Comparison of ENCODE assay signal across 12 cellular contexts in the genomic region with DNA sequence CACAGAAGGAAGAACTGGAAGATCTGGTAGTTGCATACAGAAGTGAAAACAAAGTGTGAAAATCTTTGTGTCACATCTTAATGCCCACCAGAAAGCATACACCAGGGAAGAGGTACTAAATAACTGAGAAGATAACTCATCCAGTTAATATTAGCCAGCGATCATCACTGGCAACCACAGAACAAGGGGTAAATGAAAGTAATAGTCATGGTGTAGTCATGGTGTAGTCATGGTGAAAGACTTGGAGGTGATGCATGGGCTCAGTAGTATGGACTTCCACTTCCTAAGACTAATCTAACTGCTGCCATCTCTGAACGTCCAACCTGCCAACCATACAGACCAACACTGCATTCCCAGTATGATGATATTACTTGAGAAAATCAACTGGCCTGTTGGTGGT.
DNase-seq lines count a peak whose midpoint lies in the region; ATAC-seq, FAIRE-seq and TF ChIP-seq lines count a peak whose summit lies in the region.
"Had no signal": no experiment of that assay in that cellular context is flagged by ENCODE, and none has a peak within 500 bp of the region (broad histone marks: within the 10 kb centered on the region; RNA-seq: fewer than 3 reads in every experiment).

No MANE protein-coding gene starts in this region.

- no peak overlapping the region for H4K5ac ChIP-seq in IMR-90 (ENCODE audit: low read depth, low read length)

- TF ChIP-seq CTCF in IMR-90 (conservative IDR thresholded peaks at IDR 0.05; ENCODE audit: low read depth, low read length), result no peak
- TF ChIP-seq CTCF in keratinocyte (optimal IDR thresholded peaks at IDR 0.05 in 1 of 3, IDR thresholded peaks at IDR 0.05 in 1 of 3, conservative IDR thresholded peaks at IDR 0.05 in 1 of 3; ENCODE audit: extremely low read depth in 1 of 3, insufficient read depth in 2 of 3, low read length in 3 of 3), result no peak
- TF ChIP-seq CTCF in nephron progenitor cell (IDR thresholded peaks at IDR 0.05), result no peak

- WGBS in IMR-90 (ENCODE audit: extremely low coverage in 2 of 2, insufficient read length in 1 of 2), 2 experiments, result no CpG with 5 or more reads among the region's 2 CpGs

- H3K27ac Mint-ChIP-seq in nephron progenitor cell, result no peak overlapping the region
- no peak overlapping the region for H3K27ac Mint-ChIP-seq in effector memory CD8-positive, alpha-beta T cell
- H3K27ac Mint-ChIP-seq: activated naive CD8-positive, alpha-beta T cell had no signal

- H3K4me2 ChIP-seq in IMR-90 (ENCODE audit: low read depth, low read length), result no peak overlapping the region
- H3K4me2 ChIP-seq in keratinocyte (ENCODE audit: control insufficient read depth, extremely low read depth, insufficient read depth, low read depth, low read length), result no peak overlapping the region

- H2BK15ac ChIP-seq in IMR-90 (ENCODE audit: low read depth, low read length), result no peak overlapping the region

- no peak overlapping the region for H3K4me3 Mint-ChIP-seq in nephron progenitor cell
- H3K4me3 Mint-ChIP-seq in effector memory CD8-positive, alpha-beta T cell, result no peak overlapping the region
- H3K4me3 Mint-ChIP-seq: activated naive CD8-positive, alpha-beta T cell had no signal

- FAIRE-seq in keratinocyte (lab: Jason Lieb, UNC), result peak; percentile 9

- H2AFZ ChIP-seq in IMR-90 (replicated peaks; ENCODE audit: low read length, poor library complexity), result no peak overlapping the region
- H2AFZ ChIP-seq in keratinocyte (ENCODE audit: control insufficient read depth, low read length), result no peak overlapping the region

- H3K36me3 ChIP-seq in IMR-90 (ENCODE audit: control insufficient read depth, insufficient read depth, low read length) (no peaks in the 10 kb centered on the region), keratinocyte (ENCODE audit: control insufficient read depth in 2 of 2, extremely low read depth in 1 of 2, insufficient read depth in 2 of 2, low read length in 2 of 2) (no peaks in the 10 kb centered on the region)
- H3K36me3 ChIP-seq: Peyer's patch had no signal

- TF ChIP-seq RAD21 in IMR-90 (IDR thresholded peaks at IDR 0.05; ENCODE audit: low read length), result no peak

- no peak for TF ChIP-seq POLR2A in IMR-90 (IDR thresholded peaks at IDR 0.05; ENCODE audit: low read depth, low read length)

- DNase-seq in HCEC 1CT (peak; percentile 65), IMR-90 (peak; percentile 53), keratinocyte (ENCODE audit: low read depth, low spot score) (no peak), nephron progenitor cell (no peak), DMS153 treated with DMSO at 0.1 percent for 48 hours (lab: John Stamatoyannopoulos, UW; ENCODE audit: unreplicated experiment) (no peak), iPS-NIHi7 (ENCODE audit: extremely low spot score) (no peak)
- no peak for DNase-seq in effector memory CD8-positive, alpha-beta T cell
- DNase-seq: naive B cell, Peyer's patch, T-helper 9 cell had no signal

- H2AK9ac ChIP-seq in IMR-90 (replicated peaks; ENCODE audit: low read depth, low read length, poor library complexity), result no peak overlapping the region

- H3K27me3 ChIP-seq in IMR-90 (ENCODE audit: control insufficient read depth, insufficient read depth, low read length) (no peaks in the 10 kb centered on the region; the same call in 1 of the 2 replicates), keratinocyte (ENCODE audit: control insufficient read depth, extremely low read depth, insufficient read depth, low read length) (no peaks in the 10 kb centered on the region)
- H3K27me3 ChIP-seq: Peyer's patch had no signal

- H3K9me3 ChIP-seq in IMR-90 (ENCODE audit: control insufficient read depth, insufficient read depth, low read length), result no peaks in the 10 kb centered on the region
- no peaks in the 10 kb centered on the region for H3K9me3 ChIP-seq in keratinocyte (ENCODE audit: control insufficient read depth, low read depth, low read length)
- H3K9me3 ChIP-seq: Peyer's patch had no signal

- no peak overlapping the region for H4K8ac ChIP-seq in IMR-90 (ENCODE audit: low read depth in 2 of 2, low read length in 2 of 2)

- no peak overlapping the region for H3K27ac ChIP-seq in IMR-90 (ENCODE audit: insufficient read depth, low read length)
- H3K27ac ChIP-seq in keratinocyte (ENCODE audit: control insufficient read depth, insufficient read depth, low read length), result no peak overlapping the region
- H3K27ac ChIP-seq: Peyer's patch had no signal

- no peak overlapping the region for H2BK20ac ChIP-seq in IMR-90 (ENCODE audit: low read depth, low read length)

- no peaks in the 10 kb centered on the region for H3K79me1 ChIP-seq in IMR-90 (ENCODE audit: low read depth in 1 of 2, low read length in 2 of 2)

- H3K4me1 ChIP-seq in IMR-90 (ENCODE audit: control insufficient read depth, insufficient read depth, low read length) (peaks cover 7% of the 10 kb centered on the region), keratinocyte (ENCODE audit: control insufficient read depth, extremely low read depth, insufficient read depth, low read length) (no peaks in the 10 kb centered on the region)
- H3K4me1 ChIP-seq: Peyer's patch had no signal

- no peaks in the 10 kb centered on the region for H3K27me3 Mint-ChIP-seq in nephron progenitor cell (ENCODE audit: low read depth, poor library complexity)
- no peaks in the 10 kb centered on the region for H3K27me3 Mint-ChIP-seq in effector memory CD8-positive, alpha-beta T cell
- H3K27me3 Mint-ChIP-seq: activated naive CD8-positive, alpha-beta T cell; naive B cell had no signal

- H3K9me3 Mint-ChIP-seq in nephron progenitor cell, result peaks cover 12% of the 10 kb centered on the region
- H3K9me3 Mint-ChIP-seq in effector memory CD8-positive, alpha-beta T cell, result no peaks in the 10 kb centered on the region

- no peak overlapping the region for H3K4me3 ChIP-seq in IMR-90 (ENCODE audit: insufficient read depth, low read depth, low read length)
- no peak overlapping the region for H3K4me3 ChIP-seq in keratinocyte (ENCODE audit: control insufficient read depth in 2 of 3, extremely low read depth in 1 of 3, insufficient read depth in 2 of 3, low read depth in 1 of 3, low read length in 3 of 3)
- H3K4me3 ChIP-seq: Peyer's patch had no signal

- H3K23ac ChIP-seq in IMR-90 (ENCODE audit: low read depth, low read length), result no peak overlapping the region

- no peak overlapping the region for H4K91ac ChIP-seq in IMR-90 (ENCODE audit: insufficient read depth, low read depth, low read length)

- no peak overlapping the region for H3K9ac ChIP-seq in IMR-90 (ENCODE audit: low read depth, low read length)
- no peak overlapping the region for H3K9ac ChIP-seq in keratinocyte (ENCODE audit: control insufficient read depth, extremely low read depth, insufficient read depth, low read length)

- H3K9me1 ChIP-seq in IMR-90 (ENCODE audit: insufficient read depth, low read length) (peaks cover 3% of the 10 kb centered on the region; the same call in 1 of the 2 replicates), keratinocyte (ENCODE audit: control insufficient read depth, extremely low read depth, insufficient read depth, low read length) (no peaks in the 10 kb centered on the region)

- H3K79me2 ChIP-seq in keratinocyte (ENCODE audit: control insufficient read depth, insufficient read depth, low read length), result no peaks in the 10 kb centered on the region

- no peak overlapping the region for H3K14ac ChIP-seq in IMR-90 (replicated peaks; ENCODE audit: low read depth, low read length)

- in situ Hi-C loops in IMR-90 (cut with MboI; ENCODE audit: low sequenced_read_pairs), result loop anchor here (5.0 kb wide), 1 partner anchor 789 kb away; no protein-coding TSS in a partner anchor

- no peak overlapping the region for H2BK5ac ChIP-seq in IMR-90 (ENCODE audit: low read depth, low read length, poor library complexity, severe bottlenecking)

- CTCF ChIA-PET in IMR-90 (lab: Yijun Ruan, JAX), result no interaction called here

- H3K56ac ChIP-seq in IMR-90 (ENCODE audit: extremely low read depth, insufficient read depth, low read length), result no peak overlapping the region

- POLR2A ChIA-PET in IMR-90 (lab: Charles Lee; ENCODE audit: unreplicated experiment), result no interaction called here

- dilution Hi-C loops in IMR-90 (cut with HindIII; ENCODE audit: low sequenced_read_pairs, unreplicated experiment), result no loop called here
- dilution Hi-C loops in keratinocyte (cut with MboI; ENCODE audit: extremely low pct_ligation_motif_present, low sequenced_read_pairs), result no loop called here

- H4K20me1 ChIP-seq in IMR-90 (ENCODE audit: insufficient read depth, low read length) (no peaks in the 10 kb centered on the region), keratinocyte (ENCODE audit: control insufficient read depth, extremely low read depth, insufficient read depth, low read length) (no peaks in the 10 kb centered on the region)

- H3K4me1 Mint-ChIP-seq in nephron progenitor cell, result no peaks in the 10 kb centered on the region
- H3K4me1 Mint-ChIP-seq in effector memory CD8-positive, alpha-beta T cell (ENCODE audit: low read depth in 2 of 2), result no peaks in the 10 kb centered on the region

- ATAC-seq in GM18870 (IDR thresholded peaks at IDR 0.05; ENCODE audit: unreplicated experiment) (peak; percentile 57), IMR-90 (ENCODE audit: low read depth) (no peak)
- no peak for ATAC-seq in effector memory CD8-positive, alpha-beta T cell (replicated peaks)

- no peaks in the 10 kb centered on the region for H3K36me3 Mint-ChIP-seq in nephron progenitor cell (ENCODE audit: low read depth)
- H3K36me3 Mint-ChIP-seq in effector memory CD8-positive, alpha-beta T cell (ENCODE audit: insufficient read depth), result no peaks in the 10 kb centered on the region
- H3K36me3 Mint-ChIP-seq: activated naive CD8-positive, alpha-beta T cell had no signal

- no peak overlapping the region for H2BK120ac ChIP-seq in IMR-90 (ENCODE audit: low read depth, low read length)

- no peak overlapping the region for H3K18ac ChIP-seq in IMR-90 (ENCODE audit: low read depth, low read length)

- H2AK5ac ChIP-seq in IMR-90 (ENCODE audit: low read depth, low read length), result 0 out of 2 replicates have a peak overlapping the region, but pooled peaks have one; percentile 1

- no peak overlapping the region for H3K4ac ChIP-seq in IMR-90 (ENCODE audit: low read depth, low read length)

- BruUV-seq in IMR-90 (replicated peaks; lab: Mats Ljungman, UMichigan), result no TSS peak

- intact Hi-C loops in IMR-90 (cut with micrococcal nuclease), result no loop called here

TF ChIP-seq in IMR-90, 13 proteins besides CTCF, POLR2A, EP300 and RAD21 (continues in another document):
- no peak for TF ChIP-seq FOS (IDR thresholded peaks at IDR 0.05; ENCODE audit: low read depth, low read length)
- TF ChIP-seq SMC3 (IDR thresholded peaks at IDR 0.05; ENCODE audit: low read depth, low read length), result no peak
- no peak for TF ChIP-seq CEBPB (IDR thresholded peaks at IDR 0.05; ENCODE audit: low read depth, low read length)
- no peak for TF ChIP-seq MXI1 (IDR thresholded peaks at IDR 0.05; ENCODE audit: borderline replicate concordance, low read depth, low read length)

Comparison
In these comparisons a context has a peak if more than half of its experiments do, and no peak if none do; other contexts are left out.
1. DNase-seq: peak in HCEC 1CT (single experiment) and IMR-90 (single experiment); none in keratinocyte (single experiment), nephron progenitor cell (single experiment), DMS153 treated with DMSO at 0.1 percent for 48 hours (single experiment), effector memory CD8-positive, alpha-beta T cell (0 of 3) and iPS-NIHi7 (single experiment).